In the genomic region with DNA sequence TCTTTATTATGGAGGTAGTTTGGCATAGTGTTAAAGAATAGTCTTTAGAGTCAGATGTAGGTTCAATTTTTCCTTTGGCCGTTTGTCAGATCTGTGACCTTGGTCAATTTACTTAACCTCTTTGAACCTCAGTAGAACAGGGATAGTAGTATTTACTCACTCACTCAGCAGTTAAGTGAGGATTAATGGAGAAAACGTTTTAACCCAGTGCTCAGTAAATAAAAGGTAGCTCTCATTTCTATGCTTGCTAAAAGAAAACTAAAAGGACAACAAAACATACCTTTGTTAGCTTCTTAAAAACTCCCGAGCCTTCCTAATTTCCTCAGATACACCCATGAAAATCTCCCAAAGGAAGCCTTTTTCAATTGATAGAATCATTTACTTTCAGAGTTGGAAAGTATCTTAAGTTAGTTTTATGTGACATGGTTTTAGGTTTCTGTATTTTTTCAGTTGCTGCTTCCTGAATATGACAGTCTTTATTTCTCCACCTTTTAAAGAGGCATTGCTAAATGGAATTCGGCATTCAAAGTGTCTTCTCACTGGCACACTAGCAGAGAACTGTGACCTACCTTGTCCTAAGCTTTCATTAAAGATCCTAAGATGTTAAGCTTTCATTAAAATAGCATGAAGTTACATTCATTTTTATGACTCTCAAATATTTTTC, we compare ENCODE assay signal across 1 cellular context.
TF ChIP-seq lines count a peak whose summit lies in the region.

No MANE protein-coding gene starts in this region.

TF ChIP-seq in HepG2, 621 proteins besides CTCF, POLR2A, EP300 and RAD21 (continued from another document and continues in another):
- TF ChIP-seq ETS1 (CRISPR knock-in tag; IDR thresholded peaks at IDR 0.05) (no peak), RARG (CRISPR knock-in tag; IDR thresholded peaks at IDR 0.05; ENCODE audit: low read depth) (no peak), ZNF282 (IDR thresholded peaks at IDR 0.05; ENCODE audit: partially characterized antibody) (no peak), MEIS2 (CRISPR knock-in tag; IDR thresholded peaks at IDR 0.05) (0 out of 2 replicates have a peak, but pooled peaks have one; percentile 19), ZNF589 (CRISPR knock-in tag; conservative IDR thresholded peaks at IDR 0.05) (no peak), MATR3 (CRISPR knock-in tag; IDR thresholded peaks at IDR 0.05) (no peak), USF2 (IDR thresholded peaks at IDR 0.05; ENCODE audit: low read depth, low read length) (no peak), USF2 (CRISPR knock-in tag; IDR thresholded peaks at IDR 0.05; ENCODE audit: borderline replicate concordance) (no peak), JARID2 (CRISPR knock-in tag; IDR thresholded peaks at IDR 0.05; ENCODE audit: insufficient replicate concordance) (no peak), CHD2 (IDR thresholded peaks at IDR 0.05; ENCODE audit: low read depth, low read length) (no peak), ZNF317 (CRISPR knock-in tag; IDR thresholded peaks at IDR 0.05) (no peak), ZBTB7A (CRISPR knock-in tag; IDR thresholded peaks at IDR 0.05) (no peak), SMYD3 (CRISPR knock-in tag; IDR thresholded peaks at IDR 0.05) (no peak), ZNF484 (CRISPR knock-in tag; IDR thresholded peaks at IDR 0.05; ENCODE audit: borderline replicate concordance, low read depth) (no peak), ATAD3A (CRISPR knock-in tag; IDR thresholded peaks at IDR 0.05) (no peak), GPBP1L1 (CRISPR knock-in tag; IDR thresholded peaks at IDR 0.05) (no peak), GZF1 (CRISPR knock-in tag; IDR thresholded peaks at IDR 0.05) (no peak), CEBPG (CRISPR knock-in tag; IDR thresholded peaks at IDR 0.05) (peak; percentile 30), SIX1 (CRISPR knock-in tag; IDR thresholded peaks at IDR 0.05; ENCODE audit: borderline replicate concordance) (peak; percentile 77; the same call in 1 of the 2 replicates), SOX6 (IDR thresholded peaks at IDR 0.05) (no peak), SOX6 (CRISPR knock-in tag; IDR thresholded peaks at IDR 0.05) (peak; percentile 87), TRIM24 (CRISPR knock-in tag; IDR thresholded peaks at IDR 0.05) (no peak), DNMT3B (CRISPR knock-in tag; conservative IDR thresholded peaks at IDR 0.05) (no peak), ATF2 (CRISPR knock-in tag; IDR thresholded peaks at IDR 0.05) (peak; percentile 75), HOXA5 (CRISPR knock-in tag; IDR thresholded peaks at IDR 0.05) (peak; percentile 63; the same call in 1 of the 2 replicates), GABPA (IDR thresholded peaks at IDR 0.05; ENCODE audit: low read depth, low read length) (no peak), GABPA (CRISPR knock-in tag; IDR thresholded peaks at IDR 0.05; ENCODE audit: low read depth) (peak; percentile 46; the same call in 1 of the 2 replicates), SALL1 (CRISPR knock-in tag; IDR thresholded peaks at IDR 0.05) (no peak; the same call in 1 of the 2 replicates), HMG20B (CRISPR knock-in tag; conservative IDR thresholded peaks at IDR 0.05) (peak; percentile 70; the same call in 1 of the 2 replicates), ZFP36L1 (CRISPR knock-in tag; IDR thresholded peaks at IDR 0.05) (no peak), FOXK2 (IDR thresholded peaks at IDR 0.05) (no peak), ZC3H13 (CRISPR knock-in tag; IDR thresholded peaks at IDR 0.05) (no peak), SMAD1 (CRISPR knock-in tag; IDR thresholded peaks at IDR 0.05; ENCODE audit: borderline replicate concordance, low read depth) (no peak), HNRNPLL (IDR thresholded peaks at IDR 0.05; ENCODE audit: low read depth, low read length, poor library complexity, severe bottlenecking) (no peak), MTERF4 (CRISPR knock-in tag; IDR thresholded peaks at IDR 0.05) (no peak), ZFX (CRISPR knock-in tag; IDR thresholded peaks at IDR 0.05; ENCODE audit: low read depth) (no peak), GPN1 (CRISPR knock-in tag; IDR thresholded peaks at IDR 0.05; ENCODE audit: borderline replicate concordance) (no peak), NCOA1 (CRISPR knock-in tag; IDR thresholded peaks at IDR 0.05) (peak; percentile 68), TERF1 (CRISPR knock-in tag; IDR thresholded peaks at IDR 0.05) (no peak), ZNF34 (CRISPR knock-in tag; IDR thresholded peaks at IDR 0.05; ENCODE audit: borderline replicate concordance) (no peak), TBP (CRISPR knock-in tag; IDR thresholded peaks at IDR 0.05) (no peak), NR2F6 (IDR thresholded peaks at IDR 0.05) (peak; percentile 99), NR2F6 (CRISPR knock-in tag; IDR thresholded peaks at IDR 0.05) (peak; percentile 97), GABPB1 (CRISPR knock-in tag; IDR thresholded peaks at IDR 0.05) (no peak), ZNF354B (CRISPR knock-in tag; IDR thresholded peaks at IDR 0.05) (no peak), SALL2 (CRISPR knock-in tag; IDR thresholded peaks at IDR 0.05) (no peak), NR2F1 (CRISPR knock-in tag; IDR thresholded peaks at IDR 0.05) (peak; percentile 88 to 98), SYNCRIP (IDR thresholded peaks at IDR 0.05; ENCODE audit: insufficient read depth, low read depth, low read length) (no peak), ZNF296 (CRISPR knock-in tag; conservative IDR thresholded peaks at IDR 0.05) (no peak), TOPORS (CRISPR knock-in tag; IDR thresholded peaks at IDR 0.05) (no peak), CREB1 (IDR thresholded peaks at IDR 0.05) (no peak), CREB1 (CRISPR knock-in tag; IDR thresholded peaks at IDR 0.05) (peak; percentile 79), ZNF510 (CRISPR knock-in tag; IDR thresholded peaks at IDR 0.05; ENCODE audit: low read depth) (no peak), ZNF543 (CRISPR knock-in tag; IDR thresholded peaks at IDR 0.05) (no peak), HNF4G (IDR thresholded peaks at IDR 0.05; ENCODE audit: borderline replicate concordance, low read depth, low read length) (peak; percentile 64; the same call in 1 of the 2 replicates), HNF4G (CRISPR knock-in tag; IDR thresholded peaks at IDR 0.05; ENCODE audit: borderline replicate concordance, low read depth) (no peak)
- TF ChIP-seq, protein P1, sequence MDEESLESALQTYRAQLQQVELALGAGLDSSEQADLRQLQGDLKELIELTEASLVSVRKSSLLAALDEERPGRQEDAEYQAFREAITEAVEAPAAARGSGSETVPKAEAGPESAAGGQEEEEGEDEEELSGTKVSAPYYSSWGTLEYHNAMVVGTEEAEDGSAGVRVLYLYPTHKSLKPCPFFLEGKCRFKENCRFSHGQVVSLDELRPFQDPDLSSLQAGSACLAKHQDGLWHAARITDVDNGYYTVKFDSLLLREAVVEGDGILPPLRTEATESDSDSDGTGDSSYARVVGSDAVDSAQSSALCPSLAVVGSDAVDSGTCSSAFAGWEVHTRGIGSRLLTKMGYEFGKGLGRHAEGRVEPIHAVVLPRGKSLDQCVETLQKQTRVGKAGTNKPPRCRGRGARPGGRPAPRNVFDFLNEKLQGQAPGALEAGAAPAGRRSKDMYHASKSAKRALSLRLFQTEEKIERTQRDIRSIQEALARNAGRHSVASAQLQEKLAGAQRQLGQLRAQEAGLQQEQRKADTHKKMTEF (CRISPR knock-in tag; IDR thresholded peaks at IDR 0.05), result peak; percentile 76
- TF ChIP-seq, protein P2, sequence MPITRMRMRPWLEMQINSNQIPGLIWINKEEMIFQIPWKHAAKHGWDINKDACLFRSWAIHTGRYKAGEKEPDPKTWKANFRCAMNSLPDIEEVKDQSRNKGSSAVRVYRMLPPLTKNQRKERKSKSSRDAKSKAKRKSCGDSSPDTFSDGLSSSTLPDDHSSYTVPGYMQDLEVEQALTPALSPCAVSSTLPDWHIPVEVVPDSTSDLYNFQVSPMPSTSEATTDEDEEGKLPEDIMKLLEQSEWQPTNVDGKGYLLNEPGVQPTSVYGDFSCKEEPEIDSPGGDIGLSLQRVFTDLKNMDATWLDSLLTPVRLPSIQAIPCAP (CRISPR knock-in tag; IDR thresholded peaks at IDR 0.05; ENCODE audit: low read depth), result no peak
- TF ChIP-seq, protein P3, sequence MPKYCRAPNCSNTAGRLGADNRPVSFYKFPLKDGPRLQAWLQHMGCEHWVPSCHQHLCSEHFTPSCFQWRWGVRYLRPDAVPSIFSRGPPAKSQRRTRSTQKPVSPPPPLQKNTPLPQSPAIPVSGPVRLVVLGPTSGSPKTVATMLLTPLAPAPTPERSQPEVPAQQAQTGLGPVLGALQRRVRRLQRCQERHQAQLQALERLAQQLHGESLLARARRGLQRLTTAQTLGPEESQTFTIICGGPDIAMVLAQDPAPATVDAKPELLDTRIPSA (CRISPR knock-in tag; IDR thresholded peaks at IDR 0.05; ENCODE audit: borderline replicate concordance), result no peak
- TF ChIP-seq, protein P4, sequence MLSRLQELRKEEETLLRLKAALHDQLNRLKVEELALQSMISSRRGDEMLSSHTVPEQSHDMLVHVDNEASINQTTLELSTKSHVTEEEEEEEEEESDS (CRISPR knock-in tag; IDR thresholded peaks at IDR 0.05; ENCODE audit: borderline replicate concordance), result 0 out of 2 replicates have a peak, but pooled peaks have one; percentile 47
- TF ChIP-seq, protein P5, sequence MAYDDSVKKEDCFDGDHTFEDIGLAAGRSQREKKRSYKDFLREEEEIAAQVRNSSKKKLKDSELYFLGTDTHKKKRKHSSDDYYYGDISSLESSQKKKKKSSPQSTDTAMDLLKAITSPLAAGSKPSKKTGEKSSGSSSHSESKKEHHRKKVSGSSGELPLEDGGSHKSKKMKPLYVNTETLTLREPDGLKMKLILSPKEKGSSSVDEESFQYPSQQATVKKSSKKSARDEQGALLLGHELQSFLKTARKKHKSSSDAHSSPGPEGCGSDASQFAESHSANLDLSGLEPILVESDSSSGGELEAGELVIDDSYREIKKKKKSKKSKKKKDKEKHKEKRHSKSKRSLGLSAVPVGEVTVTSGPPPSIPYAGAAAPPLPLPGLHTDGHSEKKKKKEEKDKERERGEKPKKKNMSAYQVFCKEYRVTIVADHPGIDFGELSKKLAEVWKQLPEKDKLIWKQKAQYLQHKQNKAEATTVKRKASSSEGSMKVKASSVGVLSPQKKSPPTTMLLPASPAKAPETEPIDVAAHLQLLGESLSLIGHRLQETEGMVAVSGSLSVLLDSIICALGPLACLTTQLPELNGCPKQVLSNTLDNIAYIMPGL (CRISPR knock-in tag; IDR thresholded peaks at IDR 0.05; ENCODE audit: borderline replicate concordance in 1 of 2, low read depth in 1 of 2), result no peak
